10 cellular contexts compared by ENCODE assay signal in genomic region chr6:119586250-119586882, GRCh38.
DNase-seq lines count a peak whose midpoint lies in the region; ATAC-seq and TF ChIP-seq lines count a peak whose summit lies in the region.
"Had no signal": no experiment of that assay in that cellular context is flagged by ENCODE, and none has a peak within 500 bp of the region (broad histone marks: within the 10 kb centered on the region; RNA-seq: fewer than 3 reads in every experiment).

No MANE protein-coding gene starts in this region.

- H3K4me3 ChIP-seq in tibial nerve, result no peak overlapping the region

- DNase-seq in inferior parietal cortex (ENCODE audit: extremely low spot score), result peak; percentile 43
- no peak for DNase-seq in SIG-M5 treated with dmso at 0.1 percent for 504 hours (lab: John Stamatoyannopoulos, UW; ENCODE audit: unreplicated experiment)
- no peak for DNase-seq in tibial nerve (ENCODE audit: low spot score in 2 of 2)
- DNase-seq in HCEC 1CT, result no peak
- DNase-seq: DMS 273 treated with DMSO at 0.1 percent for 48 hours; hypothalamus; stimulated activated CD4-positive, alpha-beta T cell treated with anti-CD3 and anti-CD28 coated beads, Interleukin-12 subunit alpha, Interleukin-12 subunit beta, amount 100 ng/mL, for 4 hours had no signal

- no peaks in the 10 kb centered on the region for H3K27me3 ChIP-seq in tibial nerve

- 75 to 77% methylated on average over 3 of the region's 3 CpGs for WGBS in tibial nerve, 2 donors

- no peak for TF ChIP-seq EP300 in tibial nerve (IDR thresholded peaks at IDR 0.05)

- ATAC-seq in GM18907 (IDR thresholded peaks at IDR 0.05; ENCODE audit: unreplicated experiment), result peak; percentile 93
- peak; percentile 89 for ATAC-seq in GM21619 (IDR thresholded peaks at IDR 0.05; ENCODE audit: unreplicated experiment)
- peak; percentile 92 for ATAC-seq in HG03159 (IDR thresholded peaks at IDR 0.05; ENCODE audit: unreplicated experiment)

- H3K36me3 ChIP-seq in tibial nerve, result no peaks in the 10 kb centered on the region

- no peaks in the 10 kb centered on the region for H3K4me1 ChIP-seq in tibial nerve

- H3K9me3 ChIP-seq in tibial nerve, result no peaks in the 10 kb centered on the region

- no peak overlapping the region for H3K27ac ChIP-seq in tibial nerve

- no peak for TF ChIP-seq POLR2A in tibial nerve (IDR thresholded peaks at IDR 0.05)

- no peak for TF ChIP-seq CTCF in tibial nerve (IDR thresholded peaks at IDR 0.05)
